Comparison of ENCODE assay signal across 12 cellular contexts in the genomic region with DNA sequence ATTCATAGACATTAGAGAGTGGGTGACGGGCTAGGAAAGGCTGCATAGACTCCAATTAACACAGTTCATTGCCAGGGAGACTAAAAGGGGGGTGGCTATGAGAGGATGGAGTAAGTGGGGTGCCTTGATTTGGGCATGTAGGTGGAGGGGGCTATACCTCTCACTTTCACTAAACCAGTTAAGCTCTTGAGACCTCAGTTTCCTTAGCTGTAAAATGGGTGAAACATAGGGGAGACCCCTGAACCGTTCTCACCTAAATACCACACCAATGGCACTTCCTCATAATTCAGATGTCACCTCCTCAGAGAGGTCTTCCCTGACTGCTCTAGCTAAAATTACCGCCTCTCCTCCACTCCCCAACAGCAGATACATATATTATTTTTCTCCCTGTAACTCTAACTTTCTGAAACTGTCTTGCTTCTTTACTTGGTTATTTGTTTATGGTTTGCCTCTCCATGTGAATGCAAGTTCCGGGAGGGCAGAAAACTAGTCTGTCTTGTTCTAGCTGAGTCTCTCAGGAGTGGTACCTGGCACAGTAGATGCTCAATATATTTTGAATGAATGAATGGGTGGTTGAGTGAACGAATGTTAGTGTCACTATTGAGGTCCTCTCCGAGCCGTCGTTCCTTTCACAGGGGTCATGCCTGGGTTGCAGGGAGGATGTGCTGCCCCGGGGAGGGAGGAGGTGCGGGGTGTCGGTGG. TPM values are rescaled to one million over a fixed set of nuclear protein-coding genes. Genes with fewer than 3 reads are reported as not detected.
DNase-seq lines count a peak whose midpoint lies in the region; ATAC-seq, FAIRE-seq and TF ChIP-seq lines count a peak whose summit lies in the region.
"Had no signal": no experiment of that assay in that cellular context is flagged by ENCODE, and none has a peak within 500 bp of the region (broad histone marks: within the 10 kb centered on the region; RNA-seq: fewer than 3 reads in every experiment).

No MANE protein-coding gene starts in this region.

- H3K27me3 Mint-ChIP-seq in activated B cell treated with CpG ODN at 0.5 μM for 24 hours = peaks cover 47% of the 10 kb centered on the region
- peaks cover 77% of the 10 kb centered on the region for H3K27me3 Mint-ChIP-seq in activated naive CD4-positive, alpha-beta T cell treated with anti-CD3 and anti-CD28 coated beads, Interleukin-2, amount 10 ng/mL, durations not matched to agents 7 days and 5 days

- H3K27ac ChIP-seq in cardiac muscle cell = no peak overlapping the region

- no peaks in the 10 kb centered on the region for H3K9me3 ChIP-seq in cardiac muscle cell (ENCODE audit: low read depth)
- H3K9me3 ChIP-seq in mucosa of descending colon = peaks cover 7% of the 10 kb centered on the region
- H3K9me3 ChIP-seq: adrenal gland had no signal

- intact Hi-C loops in left ventricle myocardium superior (cut with micrococcal nuclease) = no loop called here
- intact Hi-C loops in activated B cell treated with CpG ODN at 0.5 μM for 24 hours (cut with micrococcal nuclease) = no loop called here
- intact Hi-C loops in mucosa of descending colon (cut with DNase I, micrococcal nuclease) = no loop called here

- H3K36me3 Mint-ChIP-seq in activated B cell treated with CpG ODN at 0.5 μM for 24 hours (ENCODE audit: low read depth) = no peaks in the 10 kb centered on the region
- H3K36me3 Mint-ChIP-seq in activated naive CD4-positive, alpha-beta T cell treated with anti-CD3 and anti-CD28 coated beads, Interleukin-2, amount 10 ng/mL, durations not matched to agents 7 days and 5 days = no peaks in the 10 kb centered on the region

- H3K36me3 ChIP-seq in cardiac muscle cell = no peaks in the 10 kb centered on the region
- H3K36me3 ChIP-seq in mucosa of descending colon (ENCODE audit: low read depth) = no peaks in the 10 kb centered on the region
- H3K36me3 ChIP-seq: adrenal gland had no signal

- H3K9me3 Mint-ChIP-seq in activated B cell treated with CpG ODN at 0.5 μM for 24 hours = peaks cover 3% of the 10 kb centered on the region
- no peaks in the 10 kb centered on the region for H3K9me3 Mint-ChIP-seq in activated naive CD4-positive, alpha-beta T cell treated with anti-CD3 and anti-CD28 coated beads, Interleukin-2, amount 10 ng/mL, durations not matched to agents 7 days and 5 days

- ATAC-seq in left ventricle myocardium superior (no peak), activated B cell treated with CpG ODN at 0.5 μM for 24 hours (ENCODE audit: low read depth) (no peak), mucosa of descending colon (peak; percentile 39)
- ATAC-seq: activated CD8-positive, alpha-beta T cell treated with anti-CD3 and anti-CD28 coated beads, Interleukin-2, amount 10 ng/mL, durations not matched to agents 7 days and 5 days had no signal

- POLR2A ChIA-PET in activated B cell treated with CpG ODN at 0.5 μM for 24 hours (lab: Charles Lee) = no interaction called here

- TF ChIP-seq CTCF in cardiac muscle cell (IDR thresholded peaks at IDR 0.05; ENCODE audit: low read depth, low read length) = no peak
- TF ChIP-seq CTCF in activated B cell treated with CpG ODN at 0.5 μM for 24 hours (IDR thresholded peaks at IDR 0.05) = no peak
- TF ChIP-seq CTCF in mucosa of descending colon (IDR thresholded peaks at IDR 0.05) = no peak

- H3K4me3 Mint-ChIP-seq in activated B cell treated with CpG ODN at 0.5 μM for 24 hours = peak overlapping the region; percentile 9
- no peak overlapping the region for H3K4me3 Mint-ChIP-seq in activated naive CD4-positive, alpha-beta T cell treated with anti-CD3 and anti-CD28 coated beads, Interleukin-2, amount 10 ng/mL, durations not matched to agents 7 days and 5 days
- H3K4me3 Mint-ChIP-seq: activated CD8-positive, alpha-beta T cell treated with anti-CD3 and anti-CD28 coated beads, Interleukin-2, amount 10 ng/mL, durations not matched to agents 7 days and 5 days had no signal

- peak; percentile 13 for FAIRE-seq in urothelium cell line (lab: Jason Lieb, UNC)

- CTCF ChIA-PET in activated B cell treated with CpG ODN at 0.5 μM for 24 hours (lab: Charles Lee) = no interaction called here
- CTCF ChIA-PET in activated naive CD4-positive, alpha-beta T cell treated with anti-CD3 and anti-CD28 coated beads, Interleukin-2, amount 10 ng/mL, durations not matched to agents 7 days and 5 days (lab: Charles Lee) = no interaction called here

- DNase-seq in cardiac muscle cell (ENCODE audit: low read depth in 1 of 2, low spot score in 1 of 2) (no peak), left ventricle myocardium superior (no peak), activated B cell treated with CpG ODN at 0.5 μM for 24 hours (no peak), mucosa of descending colon (peak in 1 of 3 donors; percentile 19), urothelium cell line (ENCODE audit: low spot score) (no peak), RPMI8226 (no peak), DMS114 treated with DMSO at 0.1 percent for 48 hours (lab: John Stamatoyannopoulos, UW; ENCODE audit: unreplicated experiment) (no peak)
- no peak for DNase-seq in activated naive CD4-positive, alpha-beta T cell treated with anti-CD3 and anti-CD28 coated beads, Interleukin-2, amount 10 ng/mL, durations not matched to agents 7 days and 5 days
- DNase-seq: activated CD8-positive, alpha-beta T cell treated with anti-CD3 and anti-CD28 coated beads, Interleukin-2, amount 10 ng/mL, durations not matched to agents 7 days and 5 days; adrenal gland had no signal

- no peak overlapping the region for H3K27ac Mint-ChIP-seq in activated B cell treated with CpG ODN at 0.5 μM for 24 hours
- no peak overlapping the region for H3K27ac Mint-ChIP-seq in activated naive CD4-positive, alpha-beta T cell treated with anti-CD3 and anti-CD28 coated beads, Interleukin-2, amount 10 ng/mL, durations not matched to agents 7 days and 5 days
- H3K27ac Mint-ChIP-seq: activated CD8-positive, alpha-beta T cell treated with anti-CD3 and anti-CD28 coated beads, Interleukin-2, amount 10 ng/mL, durations not matched to agents 7 days and 5 days had no signal

- H3K4me3 ChIP-seq in cardiac muscle cell (peak overlapping the region; percentile 47), mucosa of descending colon (no peak overlapping the region)

- peaks cover 2% of the 10 kb centered on the region for H3K4me1 Mint-ChIP-seq in activated B cell treated with CpG ODN at 0.5 μM for 24 hours
- H3K4me1 Mint-ChIP-seq in activated naive CD4-positive, alpha-beta T cell treated with anti-CD3 and anti-CD28 coated beads, Interleukin-2, amount 10 ng/mL, durations not matched to agents 7 days and 5 days = peaks cover 2% of the 10 kb centered on the region

- peaks cover 52% of the 10 kb centered on the region for H3K27me3 ChIP-seq in cardiac muscle cell

- no peaks in the 10 kb centered on the region for H3K4me1 ChIP-seq in cardiac muscle cell (ENCODE audit: low read depth)
- peaks cover 5% of the 10 kb centered on the region for H3K4me1 ChIP-seq in mucosa of descending colon (ENCODE audit: low read depth)

RNA-seq across cellular contexts. Expression of a gene that starts 0.6 kb away (rescaled TPM):
- total RNA-seq in cardiac muscle cell (0.07 and 0.30 TPM in 2 replicates), left ventricle myocardium superior (1.4 TPM), activated B cell treated with CpG ODN at 0.5 μM for 24 hours (0.62 and 0.71 TPM in 2 replicates), mucosa of descending colon (10 to 100 TPM; 14.3 to 22.3 (median 19.5) TPM)
- polyA plus RNA-seq in cardiac muscle cell = 0.31 TPM in 1 of 2 replicates, not detected in the other
- total RNA-seq: activated CD8-positive, alpha-beta T cell treated with anti-CD3 and anti-CD28 coated beads, Interleukin-2, amount 10 ng/mL, durations not matched to agents 7 days and 5 days; epithelial cell of proximal tubule; kidney epithelial cell had no signal
